ENCODE assay signal across 12 cellular contexts in the genomic region with DNA sequence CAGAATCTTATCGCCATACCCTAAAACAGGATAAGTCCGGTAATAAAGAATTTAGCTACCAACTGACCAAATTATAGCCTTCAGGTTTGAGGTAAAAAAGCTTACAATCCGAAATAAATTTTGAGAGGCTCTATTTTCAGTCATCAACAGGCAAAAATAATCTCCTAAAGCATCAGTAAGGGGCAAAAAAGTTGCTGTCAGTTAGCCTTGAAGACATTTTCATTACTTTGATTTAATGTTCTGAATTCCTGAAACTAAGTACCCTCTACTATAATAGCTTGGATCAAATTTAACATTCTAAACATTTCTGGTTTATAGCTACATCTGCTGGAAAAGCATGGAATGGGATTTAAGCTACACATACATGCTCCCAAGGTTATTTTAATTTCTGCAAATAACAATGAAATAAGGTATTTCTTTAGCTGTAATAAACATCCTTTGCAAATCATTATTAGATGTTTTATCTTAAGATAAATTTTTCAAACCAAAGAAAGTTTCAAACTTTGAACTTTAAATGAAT.
DNase-seq lines count a peak whose midpoint lies in the region; ATAC-seq, FAIRE-seq and TF ChIP-seq lines count a peak whose summit lies in the region.
"Had no signal": no experiment of that assay in that cellular context is flagged by ENCODE, and none has a peak within 500 bp of the region (broad histone marks: within the 10 kb centered on the region; RNA-seq: fewer than 3 reads in every experiment).

No MANE protein-coding gene starts in this region.

- H3K27ac ChIP-seq in A673 (ENCODE audit: low read depth, low read length, poor library complexity, severe bottlenecking), result no peak overlapping the region

- no peaks in the 10 kb centered on the region for H3K36me3 Mint-ChIP-seq in HFFc6 (ENCODE audit: low read depth)
- H3K36me3 Mint-ChIP-seq: activated naive CD8-positive, alpha-beta T cell treated with anti-CD3 and anti-CD28 coated beads, Interleukin-2, amount 10 ng/mL, durations not matched to agents 7 days and 5 days had no signal

- intact Hi-C loops in A673 (cut with micrococcal nuclease; ENCODE audit: unreplicated experiment), result no loop called here

- CTCF ChIA-PET in A673 (lab: Charles Lee), result no interaction called here

- BruUV-seq in A673 (replicated peaks; lab: Mats Ljungman, UMichigan), result no TSS peak

- peak; percentile 35; the same call in 1 of the 2 replicates for TF ChIP-seq CTCF in A673 (conservative IDR thresholded peaks at IDR 0.05; ENCODE audit: low read depth, low read length)
- TF ChIP-seq CTCF in HFFc6 (IDR thresholded peaks at IDR 0.05), result peak; percentile 69
- peak; percentile 58 for TF ChIP-seq CTCF in astrocyte of the spinal cord (IDR thresholded peaks at IDR 0.05; ENCODE audit: low read depth, low read length)

- no peak for ATAC-seq in HG03354 (IDR thresholded peaks at IDR 0.05; ENCODE audit: poor library complexity, severe bottlenecking, unreplicated experiment)

- H3K4me1 ChIP-seq in A673 (ENCODE audit: insufficient read depth, low read length, poor library complexity, severe bottlenecking), result peaks cover 6% of the 10 kb centered on the region

- in situ Hi-C loops in astrocyte of the spinal cord (cut with HindIII; ENCODE audit: low sequenced_read_pairs), result no loop called here

- H3K27me3 ChIP-seq in A673 (replicated peaks; ENCODE audit: insufficient read depth, low read depth, low read length, poor library complexity), result no peaks in the 10 kb centered on the region

- H3K4me3 Mint-ChIP-seq in HFFc6, result no peak overlapping the region
- H3K4me3 Mint-ChIP-seq: activated B cell treated with CpG ODN at 0.5 μM for 24 hours; activated naive CD8-positive, alpha-beta T cell treated with anti-CD3 and anti-CD28 coated beads, Interleukin-2, amount 10 ng/mL, durations not matched to agents 7 days and 5 days had no signal

- H3K4me1 Mint-ChIP-seq in HFFc6 (ENCODE audit: low read depth), result peaks cover 9% of the 10 kb centered on the region
- H3K4me1 Mint-ChIP-seq: activated B cell treated with CpG ODN at 0.5 μM for 24 hours; activated naive CD8-positive, alpha-beta T cell treated with anti-CD3 and anti-CD28 coated beads, Interleukin-2, amount 10 ng/mL, durations not matched to agents 7 days and 5 days had no signal

- no peaks in the 10 kb centered on the region for H3K27me3 Mint-ChIP-seq in HFFc6 (ENCODE audit: insufficient read depth)
- H3K27me3 Mint-ChIP-seq: activated B cell treated with CpG ODN at 0.5 μM for 24 hours; activated naive CD8-positive, alpha-beta T cell treated with anti-CD3 and anti-CD28 coated beads, Interleukin-2, amount 10 ng/mL, durations not matched to agents 7 days and 5 days had no signal

- H3K36me3 ChIP-seq in A673 (ENCODE audit: insufficient read depth, low read length, poor library complexity, severe bottlenecking), result no peaks in the 10 kb centered on the region

- H3K27ac Mint-ChIP-seq in HFFc6, result no peak overlapping the region
- H3K27ac Mint-ChIP-seq: activated B cell treated with CpG ODN at 0.5 μM for 24 hours; activated naive CD8-positive, alpha-beta T cell treated with anti-CD3 and anti-CD28 coated beads, Interleukin-2, amount 10 ng/mL, durations not matched to agents 7 days and 5 days had no signal

- DNase-seq in A673 (ENCODE audit: low spot score) (peak; percentile 0), HFFc6 (no peak), astrocyte of the spinal cord (ENCODE audit: low read depth, low spot score) (peak; percentile 55), NCI-H510A (lab: John Stamatoyannopoulos, UW) (no peak), cerebellar nuclear complex (lab: John Stamatoyannopoulos, UW) (no peak), NCI-H187 (lab: John Stamatoyannopoulos, UW) (no peak)
- DNase-seq: activated B cell treated with CpG ODN at 0.5 μM for 24 hours; activated naive CD8-positive, alpha-beta T cell treated with anti-CD3 and anti-CD28 coated beads, Interleukin-2, amount 10 ng/mL, durations not matched to agents 7 days and 5 days; H7; NCI-H774 had no signal

- H3K9me3 ChIP-seq in A673 (ENCODE audit: low read depth, low read length, poor library complexity, severe bottlenecking), result no peaks in the 10 kb centered on the region

- POLR2A ChIA-PET in A673 (lab: Charles Lee; ENCODE audit: low non-redundant PET), result no interaction called here

- FAIRE-seq in islet of Langerhans (lab: Jason Lieb, UNC), result peak; percentile 80

- no peaks in the 10 kb centered on the region for H3K9me3 Mint-ChIP-seq in HFFc6
- H3K9me3 Mint-ChIP-seq: activated B cell treated with CpG ODN at 0.5 μM for 24 hours; activated naive CD8-positive, alpha-beta T cell treated with anti-CD3 and anti-CD28 coated beads, Interleukin-2, amount 10 ng/mL, durations not matched to agents 7 days and 5 days had no signal

- H3K4me3 ChIP-seq in A673 (ENCODE audit: low read depth, low read length, poor library complexity, severe bottlenecking) (no peak overlapping the region), astrocyte of the spinal cord (ENCODE audit: low read depth, low read length) (no peak overlapping the region)

Comparison
In these comparisons a context has a peak if more than half of its experiments do, and no peak if none do; other contexts are left out.
1. DNase-seq: peak in A673 (single experiment) and astrocyte of the spinal cord (single experiment); none in HFFc6 (single experiment), NCI-H510A (single experiment), cerebellar nuclear complex (0 of 2) and NCI-H187 (0 of 2).
2. Peak in every context shown above with its lines, with median percentiles within 50 percentile points of each other: CTCF ChIP-seq.